Comparison of ENCODE assay signal across 8 cellular contexts in the genomic region with DNA sequence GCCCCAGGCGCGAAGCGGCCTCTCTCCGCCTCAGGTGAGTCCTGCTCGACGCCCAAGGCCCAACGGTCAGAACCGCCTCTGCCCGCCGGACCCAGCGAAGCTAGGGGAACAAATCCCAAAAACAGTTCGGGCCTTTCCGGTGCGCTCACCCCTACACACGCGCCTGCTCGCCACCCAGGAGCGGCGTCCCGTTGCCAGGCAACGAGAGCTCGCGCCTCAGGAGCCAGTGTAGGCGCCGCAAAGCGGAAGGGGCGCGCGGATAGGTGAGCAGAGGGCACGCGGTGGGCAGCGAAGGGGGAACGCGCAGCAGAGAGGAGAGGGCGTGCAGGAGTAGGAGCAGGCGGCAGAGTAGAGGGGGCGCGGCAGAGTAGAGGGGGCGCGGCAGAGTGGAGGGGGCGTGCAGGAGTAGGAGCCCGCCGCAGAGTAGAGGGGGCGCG. TPM values are rescaled to one million over a fixed set of nuclear protein-coding genes. Genes with fewer than 3 reads are reported as not detected.
A peak's percentile ranks its signal among the peaks of the same experiment; 100 is the strongest.
DNase-seq lines count a peak whose midpoint lies in the region; ATAC-seq and TF ChIP-seq lines count a peak whose summit lies in the region.

Gene DYDC1, minus strand, starts transcription at position 193 of the 437 bp plus-strand sequence. CDS start 4,154 bp downstream, outside the sequence.
A gene with protein sequence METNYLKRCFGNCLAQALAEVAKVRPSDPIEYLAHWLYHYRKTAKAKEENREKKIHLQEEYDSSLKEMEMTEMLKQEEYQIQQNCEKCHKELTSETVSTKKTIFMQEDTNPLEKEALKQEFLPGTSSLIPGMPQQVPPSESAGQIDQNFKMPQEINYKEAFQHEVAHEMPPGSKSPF (plus strand): TSS at position 219 of the 437 bp plus-strand sequence. CDS start 5,663 bp downstream, outside the sequence.

- H3K9me3 ChIP-seq in liver (ENCODE audit: control insufficient read depth in 4 of 4, low read length in 3 of 4), result no peaks in the 10 kb centered on the region
- no peaks in the 10 kb centered on the region for H3K9me3 ChIP-seq in SJCRH30 (replicated peaks)

- H3K36me3 ChIP-seq in liver (ENCODE audit: control insufficient read depth in 4 of 4, insufficient read depth in 3 of 4, low read depth in 1 of 4, low read length in 3 of 4) (no peaks in the 10 kb centered on the region), SJCRH30 (no peaks in the 10 kb centered on the region)

- peak; percentile 70 for DNase-seq in RPMI8226
- DNase-seq in caudate nucleus (lab: John Stamatoyannopoulos, UW), result peak in 43 of 61 donors; percentile 8 to 83 (median 54)
- DNase-seq in stimulated activated CD4-positive, alpha-beta T cell treated with anti-CD3 and anti-CD28 coated beads, TNF-alpha, amount 100 ng/mL, for 24 hours (ENCODE audit: low read depth in 3 of 3), result peak; percentile 2 to 47 (median 12)
- DNase-seq in SJCRH30, result no peak
- no peak for DNase-seq in cortex of kidney (lab: John Stamatoyannopoulos, UW)

- no peak for TF ChIP-seq CTCF in liver (IDR thresholded peaks at IDR 0.05; ENCODE audit: low read depth, low read length, missing input control)

- H3K27me3 ChIP-seq in liver (ENCODE audit: control insufficient read depth in 4 of 4, insufficient read depth in 4 of 4, low read length in 3 of 4), result no peaks in the 10 kb centered on the region
- no peaks in the 10 kb centered on the region for H3K27me3 ChIP-seq in SJCRH30

- ATAC-seq in GM18502 (IDR thresholded peaks at IDR 0.05; ENCODE audit: poor library complexity, unreplicated experiment) (peak; percentile 65), HG03175 (IDR thresholded peaks at IDR 0.05; ENCODE audit: unreplicated experiment) (peak; percentile 82)

- peaks cover 2 to 13% (median 9%) of the 10 kb centered on the region in 4 donors for H3K4me1 ChIP-seq in liver (ENCODE audit: control insufficient read depth in 4 of 4, insufficient read depth in 4 of 4, low read length in 3 of 4)
- 0 out of 2 replicates have a peak, but pooled peaks cover 3% of the 10 kb centered on the region for H3K4me1 ChIP-seq in SJCRH30

- WGBS in liver, result 20% methylated on average over 45 of the region's 45 CpGs

- no peak within 1 kb of the TSS for H3K9ac ChIP-seq in liver (ENCODE audit: low read depth in 1 of 2, low read length in 2 of 2)

- H3K27ac ChIP-seq in caudate nucleus (ENCODE audit: low read depth, low read length), result no peak within 1 kb of the TSS
- no peak within 1 kb of the TSS for H3K27ac ChIP-seq in liver (ENCODE audit: low read depth in 1 of 2, low read length in 2 of 2)
- no peak within 1 kb of the TSS for H3K27ac ChIP-seq in SJCRH30

- H3K4me3 ChIP-seq in liver (ENCODE audit: low read depth in 1 of 3, low read length in 3 of 3), result peak within 1 kb of the TSS; percentile 26 to 51 (median 50)
- H3K4me3 ChIP-seq in SJCRH30, result no peak within 1 kb of the TSS

- TF ChIP-seq RAD21 in liver (IDR thresholded peaks at IDR 0.05), result no peak

TF ChIP-seq in liver, 16 proteins besides CTCF, POLR2A, EP300 and RAD21:
- no peak for TF ChIP-seq FOXA2 (IDR thresholded peaks at IDR 0.05)
- no peak for TF ChIP-seq HNF4A (conservative IDR thresholded peaks at IDR 0.05)
- no peak for TF ChIP-seq GABPA (IDR thresholded peaks at IDR 0.05 in 1 of 2, conservative IDR thresholded peaks at IDR 0.05 in 1 of 2)
- TF ChIP-seq, protein P1, sequence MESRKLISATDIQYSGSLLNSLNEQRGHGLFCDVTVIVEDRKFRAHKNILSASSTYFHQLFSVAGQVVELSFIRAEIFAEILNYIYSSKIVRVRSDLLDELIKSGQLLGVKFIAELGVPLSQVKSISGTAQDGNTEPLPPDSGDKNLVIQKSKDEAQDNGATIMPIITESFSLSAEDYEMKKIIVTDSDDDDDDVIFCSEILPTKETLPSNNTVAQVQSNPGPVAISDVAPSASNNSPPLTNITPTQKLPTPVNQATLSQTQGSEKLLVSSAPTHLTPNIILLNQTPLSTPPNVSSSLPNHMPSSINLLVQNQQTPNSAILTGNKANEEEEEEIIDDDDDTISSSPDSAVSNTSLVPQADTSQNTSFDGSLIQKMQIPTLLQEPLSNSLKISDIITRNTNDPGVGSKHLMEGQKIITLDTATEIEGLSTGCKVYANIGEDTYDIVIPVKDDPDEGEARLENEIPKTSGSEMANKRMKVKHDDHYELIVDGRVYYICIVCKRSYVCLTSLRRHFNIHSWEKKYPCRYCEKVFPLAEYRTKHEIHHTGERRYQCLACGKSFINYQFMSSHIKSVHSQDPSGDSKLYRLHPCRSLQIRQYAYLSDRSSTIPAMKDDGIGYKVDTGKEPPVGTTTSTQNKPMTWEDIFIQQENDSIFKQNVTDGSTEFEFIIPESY (IDR thresholded peaks at IDR 0.05), result no peak
- no peak for TF ChIP-seq SP1 (IDR thresholded peaks at IDR 0.05)
- no peak for TF ChIP-seq TAF1 (conservative IDR thresholded peaks at IDR 0.05)
- no peak for TF ChIP-seq NR2F2 (IDR thresholded peaks at IDR 0.05)

RNA-seq across cellular contexts. Expression of gene DYDC1, which starts in this region (rescaled TPM):
- total RNA-seq in liver, result under 1 TPM in 1 of 2 donors, not detected in 1; 0.23 TPM
- not detected for polyA plus RNA-seq in liver
- total RNA-seq in SJCRH30 (2014; rRNA removed; shearing (Covaris generic)), result not detected in 2 replicates

RNA-seq across cellular contexts. Expression of the second gene that starts in this region (rescaled TPM):
- 1 to 10 TPM in 1 of 2 donors, under 1 TPM in 1; 0.25 to 2.0 TPM for total RNA-seq in liver
- polyA plus RNA-seq in liver, result under 1 TPM; 0.14 to 0.25 TPM
- total RNA-seq in SJCRH30 (2014; rRNA removed; shearing (Covaris generic)), result 0.13 TPM in 1 of 2 replicates, not detected in the other

Comparison
In these comparisons a context has a peak if more than half of its experiments do, and no peak if none do; other contexts are left out.
1. DNase-seq: peak in RPMI8226 (single experiment), caudate nucleus (43 of 61) and stimulated activated CD4-positive, alpha-beta T cell treated with anti-CD3 and anti-CD28 coated beads, TNF-alpha, amount 100 ng/mL, for 24 hours (3 of 3); none in SJCRH30 (0 of 2) and cortex of kidney (single experiment).